ENCODE assay signal across 13 cellular contexts in genomic region chr3:57130426-57131209, GRCh38. TPM values are rescaled to one million over a fixed set of nuclear protein-coding genes. Genes with fewer than 3 reads are reported as not detected.
DNase-seq lines count a peak whose midpoint lies in the region; ATAC-seq lines count a peak whose summit lies in the region.
"Had no signal": no experiment of that assay in that cellular context is flagged by ENCODE, and none has a peak within 500 bp of the region (broad histone marks: within the 10 kb centered on the region; RNA-seq: fewer than 3 reads in every experiment).

No MANE protein-coding gene starts in this region.

- H3K4me1 ChIP-seq in ectodermal cell (ENCODE audit: control insufficient read depth, insufficient read depth, low read length) (peaks cover 23% of the 10 kb centered on the region), neuronal stem cell (ENCODE audit: control insufficient read depth in 2 of 2, insufficient read depth in 1 of 2, low read depth in 1 of 2, low read length in 2 of 2) (peaks cover 42 to 50% of the 10 kb centered on the region in 2 donors)

- H3K4me2 ChIP-seq in neuronal stem cell (ENCODE audit: insufficient read depth, low read length, poor library complexity, severe bottlenecking) = peak overlapping the region; percentile 44

- no peak overlapping the region for H2BK12ac ChIP-seq in neuronal stem cell (ENCODE audit: low read length)

- H2AK5ac ChIP-seq in neuronal stem cell (ENCODE audit: low read depth, low read length) = no peak overlapping the region

- H3K4me3 ChIP-seq in H7 (ENCODE audit: insufficient read depth, low read depth, low read length) = no peak overlapping the region
- no peak overlapping the region for H3K4me3 ChIP-seq in ectodermal cell (ENCODE audit: insufficient read depth, low read depth, low read length)
- H3K4me3 ChIP-seq in neuronal stem cell (ENCODE audit: low read length in 2 of 2) = no peak overlapping the region
- H3K4me3 ChIP-seq: esophagus squamous epithelium, GM23248 had no signal

- H3K9ac ChIP-seq in neuronal stem cell (ENCODE audit: low read depth, low read length, poor library complexity) = no peak overlapping the region
- H3K9ac ChIP-seq: GM23248 had no signal

- no peak overlapping the region for H2AFZ ChIP-seq in neuronal stem cell (ENCODE audit: low read length)
- H2AFZ ChIP-seq: GM23248 had no signal

- H3K36me3 ChIP-seq in H7 (replicated peaks; ENCODE audit: control insufficient read depth, insufficient read depth, low read length) = no peaks in the 10 kb centered on the region
- H3K36me3 ChIP-seq in ectodermal cell (ENCODE audit: control insufficient read depth, insufficient read depth, low read length) = no peaks in the 10 kb centered on the region
- peaks cover 0 to 6% of the 10 kb centered on the region in 2 donors for H3K36me3 ChIP-seq in neuronal stem cell (replicated peaks in 1 of 2; ENCODE audit: control insufficient read depth in 2 of 2, insufficient read depth in 2 of 2, low read length in 2 of 2)
- H3K36me3 ChIP-seq: esophagus squamous epithelium had no signal

- H3K23ac ChIP-seq in neuronal stem cell (ENCODE audit: low read depth, low read length, poor library complexity) = no peak overlapping the region

- H2BK120ac ChIP-seq in neuronal stem cell (ENCODE audit: low read depth, low read length) = peak overlapping the region; percentile 97

- H3K79me1 ChIP-seq in neuronal stem cell (ENCODE audit: low read depth, low read length) = peaks cover 4% of the 10 kb centered on the region

- H3K27ac ChIP-seq in ectodermal cell (ENCODE audit: insufficient read depth, low read depth, low read length, poor library complexity, severe bottlenecking) (peak overlapping the region; percentile 70), neuronal stem cell (replicated peaks; ENCODE audit: low read length) (peak overlapping the region; percentile 94)
- H3K27ac ChIP-seq: esophagus squamous epithelium, GM23248 had no signal

- no peak for ATAC-seq in HG02642 (IDR thresholded peaks at IDR 0.05; ENCODE audit: poor library complexity, unreplicated experiment)
- ATAC-seq: stimulated activated naive CD8-positive, alpha-beta T cell treated with anti-CD3 and anti-CD28 coated beads, Interleukin-15, amount 100 ng/mL, for 72 hours had no signal

- no peak overlapping the region for H3K14ac ChIP-seq in neuronal stem cell (ENCODE audit: low read length)

- peak overlapping the region; percentile 86 for H3K18ac ChIP-seq in neuronal stem cell (ENCODE audit: low read length)

- DNase-seq in H7 (peak; percentile 76), NCI-H345 (lab: John Stamatoyannopoulos, UW) (peak; percentile 5), neuronal stem cell (ENCODE audit: low spot score) (peak; percentile 92), NCI-H1048 (lab: John Stamatoyannopoulos, UW) (no peak), RPMI8226 (no peak)
- no peak for DNase-seq in activated CD4-positive, alpha-beta T cell treated with anti-CD3 and anti-CD28 coated beads for 4 hours
- DNase-seq: DMS79 treated with DMSO at 0.1 percent for 48 hours; esophagus squamous epithelium; GM23248; stimulated activated CD4-positive, alpha-beta T cell treated with anti-CD3 and anti-CD28 coated beads, Interleukin-15, amount 100 ng/mL, for 24 hours; stimulated activated naive CD8-positive, alpha-beta T cell treated with anti-CD3 and anti-CD28 coated beads, Interleukin-15, amount 100 ng/mL, for 72 hours had no signal

- no peak overlapping the region for H4K91ac ChIP-seq in neuronal stem cell (ENCODE audit: low read depth, low read length, poor library complexity)

- H3K27me3 ChIP-seq in H7 (ENCODE audit: control insufficient read depth, insufficient read depth, low read length) = peaks cover 3% of the 10 kb centered on the region
- peaks cover 82% of the 10 kb centered on the region for H3K27me3 ChIP-seq in ectodermal cell (ENCODE audit: control insufficient read depth, insufficient read depth, low read length, poor library complexity, severe bottlenecking)
- H3K27me3 ChIP-seq in neuronal stem cell (ENCODE audit: control insufficient read depth in 3 of 3, insufficient read depth in 3 of 3, low read depth in 1 of 3, low read length in 3 of 3) = peaks cover 0 to 25% (median 0%) of the 10 kb centered on the region in 3 experiments
- H3K27me3 ChIP-seq: esophagus squamous epithelium had no signal

- 1 to 3% methylated on average over 14 of the region's 14 CpGs for WGBS in ectodermal cell, 2 experiments
- WGBS in neuronal stem cell (ENCODE audit: extremely low coverage in 2 of 2, insufficient read length in 2 of 2, insufficient replicate concordance in 1 of 2), 2 donors = no CpG with 5 or more reads among the region's 14 CpGs

- H2BK5ac ChIP-seq in neuronal stem cell (ENCODE audit: low read length) = peak overlapping the region; percentile 11

- H3K4ac ChIP-seq in neuronal stem cell (ENCODE audit: low read length) = no peak overlapping the region

- H3K9me3 ChIP-seq in ectodermal cell (ENCODE audit: control insufficient read depth, low read length) (no peaks in the 10 kb centered on the region), neuronal stem cell (replicated peaks in 1 of 2; ENCODE audit: control insufficient read depth in 2 of 2, insufficient read depth in 1 of 2, low read depth in 1 of 2, low read length in 2 of 2) (peaks cover 0 to under 1% of the 10 kb centered on the region in 2 donors)
- H3K9me3 ChIP-seq: esophagus squamous epithelium had no signal

- H2BK15ac ChIP-seq in neuronal stem cell (ENCODE audit: low read length) = no peak overlapping the region

- H4K8ac ChIP-seq in neuronal stem cell (ENCODE audit: low read depth, low read length) = no peak overlapping the region

RNA-seq across cellular contexts. Expression of gene IL17RD, which starts 34.5 kb away (rescaled TPM):
- total RNA-seq in H7 (2014; rRNA removed; shearing (Covaris generic)) = 31.6 and 33.4 TPM in 2 replicates
- 9.1 TPM for polyA plus RNA-seq in ectodermal cell (2013, experiment 1 of 4)
- 10.2 TPM for polyA plus RNA-seq in ectodermal cell (2013, experiment 2 of 4)
- polyA plus RNA-seq in ectodermal cell (2013, experiment 3 of 4) = 6.7 TPM
- 7.3 TPM for polyA plus RNA-seq in ectodermal cell (2013, experiment 4 of 4)
- 38.4 TPM for polyA plus RNA-seq in neuronal stem cell (2013, experiment 1 of 2)
- polyA plus RNA-seq in neuronal stem cell (2013, experiment 2 of 2) = 37.6 TPM

Comparison
In these comparisons a context has a peak if more than half of its experiments do, and no peak if none do; other contexts are left out.
1. DNase-seq: peak in H7 (single experiment), NCI-H345 (single experiment) and neuronal stem cell (single experiment); none in NCI-H1048 (single experiment), activated CD4-positive, alpha-beta T cell treated with anti-CD3 and anti-CD28 coated beads for 4 hours (0 of 2) and RPMI8226 (single experiment).